In the genomic region with DNA sequence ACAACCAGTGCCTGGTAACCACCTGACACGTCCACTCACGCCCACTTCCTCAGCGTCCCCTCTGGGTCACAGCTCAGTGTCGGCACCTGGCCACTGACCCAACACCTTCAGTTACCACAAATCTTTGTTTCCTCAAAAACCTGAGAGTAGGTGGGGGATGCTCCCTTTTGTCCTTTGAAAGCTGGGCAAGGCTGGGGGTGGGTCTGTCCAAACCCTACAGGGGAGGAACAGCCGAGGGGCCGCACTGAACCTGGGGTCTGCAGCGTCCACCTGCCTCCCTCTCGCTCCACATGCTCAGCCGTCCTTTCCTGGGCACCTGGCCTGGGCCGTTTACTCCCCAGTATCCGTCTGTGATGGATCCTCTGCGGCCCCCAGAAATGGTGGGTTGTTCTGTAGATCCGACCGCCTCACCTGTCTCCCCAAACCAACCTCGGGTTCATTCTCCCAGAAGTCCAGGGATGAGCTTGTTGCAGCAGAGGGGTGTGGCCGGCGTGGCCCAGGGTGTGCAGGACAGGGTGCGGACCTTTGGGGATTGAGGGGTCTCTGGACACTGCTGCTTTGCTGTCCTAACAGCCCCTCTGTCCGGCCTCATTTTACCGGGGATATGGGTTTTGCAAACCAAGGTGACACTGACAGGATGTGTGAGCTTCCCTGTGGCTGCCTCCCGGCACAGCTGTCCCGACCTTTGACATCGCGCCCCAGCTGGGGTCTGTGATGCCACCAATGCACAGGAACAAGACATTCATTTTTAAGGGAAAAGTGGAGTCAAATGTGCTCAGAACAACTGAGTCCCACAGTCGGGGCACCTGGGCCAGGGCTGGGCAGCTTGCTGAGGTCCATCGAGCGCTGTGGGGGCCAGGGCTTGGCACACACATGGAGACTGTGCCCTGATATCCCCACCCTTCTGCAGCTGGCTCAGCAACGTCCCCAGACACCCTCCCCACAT, we compare ENCODE assay signal across 18 cellular contexts.
DNase-seq lines count a peak whose midpoint lies in the region; ATAC-seq and TF ChIP-seq lines count a peak whose summit lies in the region.
"Had no signal": no experiment of that assay in that cellular context is flagged by ENCODE, and none has a peak within 500 bp of the region (broad histone marks: within the 10 kb centered on the region; RNA-seq: fewer than 3 reads in every experiment).

No MANE protein-coding gene starts in this region.

- no peak overlapping the region for H3K4me3 ChIP-seq in stomach

- H3K4me1 ChIP-seq in stomach, result peaks cover 7 to 56% (median 42%) of the 10 kb centered on the region in 4 donors
- H3K4me1 ChIP-seq: BE2C had no signal

- peaks cover 72% of the 10 kb centered on the region for H3K27me3 Mint-ChIP-seq in activated T-cell treated with anti-CD3 and anti-CD28 coated beads, Interleukin-2, amount 50 U/mL, for 24 hours
- peaks cover 11% of the 10 kb centered on the region for H3K27me3 Mint-ChIP-seq in activated T-cell treated with anti-CD3 and anti-CD28 coated beads, Interleukin-2, amount 50 U/mL, for 72 hours (ENCODE audit: low read depth)

- H3K9me3 ChIP-seq in stomach, result no peaks in the 10 kb centered on the region
- H3K9me3 ChIP-seq: BE2C had no signal

- CTCF ChIA-PET in GM10248 (lab: Yijun Ruan, JAX), result interaction anchor here (0.9 to 1.2 kb wide), 2 partner anchors 26 to 52 kb away, joined by 3 to 4 read pairs; no protein-coding TSS in a partner anchor

- DNase-seq in activated T-cell treated with anti-CD3 and anti-CD28 coated beads, Interleukin-2, amount 50 U/mL, for 24 hours, result peak; percentile 15
- no peak for DNase-seq in activated T-cell treated with anti-CD3 and anti-CD28 coated beads, Interleukin-2, amount 50 U/mL, for 72 hours
- peak; percentile 51 for DNase-seq in activated CD8-positive, alpha-beta memory T cell treated with anti-CD3 and anti-CD28 coated beads for 24 hours
- DNase-seq in left lobe of liver (ENCODE audit: low spot score) (peak; percentile 35), stomach (peak; percentile 22), GM10248 (ENCODE audit: extremely low spot score) (no peak), NCI-H345 treated with DMSO at 0.1 percent for 48 hours (lab: John Stamatoyannopoulos, UW; ENCODE audit: unreplicated experiment) (no peak), hippocampal formation (lab: John Stamatoyannopoulos, UW) (no peak)
- DNase-seq: BE2C; dermis blood vessel endothelial cell; GDM1; nucleus accumbens; stimulated activated naive CD4-positive, alpha-beta T cell; trophoblast cell had no signal

- 82 to 88% (median 83%) methylated on average over 23 to 28 of the region's 28 CpGs for WGBS in stomach, 5 donors

- H3K27ac Mint-ChIP-seq in activated T-cell treated with anti-CD3 and anti-CD28 coated beads, Interleukin-2, amount 50 U/mL, for 24 hours, result no peak overlapping the region
- no peak overlapping the region for H3K27ac Mint-ChIP-seq in activated T-cell treated with anti-CD3 and anti-CD28 coated beads, Interleukin-2, amount 50 U/mL, for 72 hours
- H3K27ac Mint-ChIP-seq: activated naive CD8-positive, alpha-beta T cell had no signal

- peaks cover 17% of the 10 kb centered on the region for H3K4me1 Mint-ChIP-seq in activated T-cell treated with anti-CD3 and anti-CD28 coated beads, Interleukin-2, amount 50 U/mL, for 24 hours (ENCODE audit: low read depth)
- peaks cover 18% of the 10 kb centered on the region for H3K4me1 Mint-ChIP-seq in activated T-cell treated with anti-CD3 and anti-CD28 coated beads, Interleukin-2, amount 50 U/mL, for 72 hours (ENCODE audit: low read depth)

- no peak for ATAC-seq in activated T-cell treated with anti-CD3 and anti-CD28 coated beads, Interleukin-2, amount 50 U/mL, for 72 hours (replicated peaks in 1 of 2)
- no peak for ATAC-seq in left lobe of liver
- ATAC-seq: HCT116 had no signal

- no peak for TF ChIP-seq EP300 in stomach (IDR thresholded peaks at IDR 0.05)

- no peaks in the 10 kb centered on the region for H3K36me3 ChIP-seq in stomach
- H3K36me3 ChIP-seq: BE2C had no signal

- TF ChIP-seq CTCF in stomach (IDR thresholded peaks at IDR 0.05) (no peak), GM10248 (IDR thresholded peaks at IDR 0.05; ENCODE audit: control extremely low read depth, extremely low read depth, low read depth, missing control alignments) (no peak)

- POLR2A ChIA-PET in GM10248 (lab: Yijun Ruan, JAX), result interaction anchor here (0.6 kb wide), 1 partner anchor 1289 kb away, joined by 5 read pairs; no protein-coding TSS in a partner anchor

- no peaks in the 10 kb centered on the region for H3K9me3 Mint-ChIP-seq in activated T-cell treated with anti-CD3 and anti-CD28 coated beads, Interleukin-2, amount 50 U/mL, for 24 hours
- H3K9me3 Mint-ChIP-seq in activated T-cell treated with anti-CD3 and anti-CD28 coated beads, Interleukin-2, amount 50 U/mL, for 72 hours, result no peaks in the 10 kb centered on the region

- no peak for TF ChIP-seq POLR2A in stomach (IDR thresholded peaks at IDR 0.05)

- no peaks in the 10 kb centered on the region for H3K36me3 Mint-ChIP-seq in activated T-cell treated with anti-CD3 and anti-CD28 coated beads, Interleukin-2, amount 50 U/mL, for 24 hours (ENCODE audit: low read depth)
- no peaks in the 10 kb centered on the region for H3K36me3 Mint-ChIP-seq in activated T-cell treated with anti-CD3 and anti-CD28 coated beads, Interleukin-2, amount 50 U/mL, for 72 hours (ENCODE audit: insufficient read depth in 2 of 2)
- H3K36me3 Mint-ChIP-seq: activated naive CD8-positive, alpha-beta T cell; brain had no signal

- H3K27me3 ChIP-seq in stomach, result peaks cover 0 to 23% (median 6%) of the 10 kb centered on the region in 3 donors
- H3K27me3 ChIP-seq: BE2C had no signal

- intact Hi-C loops in stomach (cut with DNase I; ENCODE audit: low total_unique reads), result no loop called here

- no peak overlapping the region for H3K4me3 Mint-ChIP-seq in activated T-cell treated with anti-CD3 and anti-CD28 coated beads, Interleukin-2, amount 50 U/mL, for 24 hours
- no peak overlapping the region for H3K4me3 Mint-ChIP-seq in activated T-cell treated with anti-CD3 and anti-CD28 coated beads, Interleukin-2, amount 50 U/mL, for 72 hours
- H3K4me3 Mint-ChIP-seq: activated naive CD8-positive, alpha-beta T cell had no signal

- peak overlapping the region in 2 of 5 donors; percentile 39 to 65 for H3K27ac ChIP-seq in stomach
- H3K27ac ChIP-seq: epithelial cell of prostate had no signal

Comparison
In these comparisons a context has a peak if more than half of its experiments do, and no peak if none do; other contexts are left out.
1. DNase-seq: peak in activated T-cell treated with anti-CD3 and anti-CD28 coated beads, Interleukin-2, amount 50 U/mL, for 24 hours (single experiment), activated CD8-positive, alpha-beta memory T cell treated with anti-CD3 and anti-CD28 coated beads for 24 hours (single experiment), left lobe of liver (single experiment) and stomach (single experiment); none in activated T-cell treated with anti-CD3 and anti-CD28 coated beads, Interleukin-2, amount 50 U/mL, for 72 hours (0 of 2), GM10248 (single experiment), NCI-H345 treated with DMSO at 0.1 percent for 48 hours (single experiment) and hippocampal formation (0 of 2).